17 cellular contexts compared by ENCODE assay signal in the genomic region with DNA sequence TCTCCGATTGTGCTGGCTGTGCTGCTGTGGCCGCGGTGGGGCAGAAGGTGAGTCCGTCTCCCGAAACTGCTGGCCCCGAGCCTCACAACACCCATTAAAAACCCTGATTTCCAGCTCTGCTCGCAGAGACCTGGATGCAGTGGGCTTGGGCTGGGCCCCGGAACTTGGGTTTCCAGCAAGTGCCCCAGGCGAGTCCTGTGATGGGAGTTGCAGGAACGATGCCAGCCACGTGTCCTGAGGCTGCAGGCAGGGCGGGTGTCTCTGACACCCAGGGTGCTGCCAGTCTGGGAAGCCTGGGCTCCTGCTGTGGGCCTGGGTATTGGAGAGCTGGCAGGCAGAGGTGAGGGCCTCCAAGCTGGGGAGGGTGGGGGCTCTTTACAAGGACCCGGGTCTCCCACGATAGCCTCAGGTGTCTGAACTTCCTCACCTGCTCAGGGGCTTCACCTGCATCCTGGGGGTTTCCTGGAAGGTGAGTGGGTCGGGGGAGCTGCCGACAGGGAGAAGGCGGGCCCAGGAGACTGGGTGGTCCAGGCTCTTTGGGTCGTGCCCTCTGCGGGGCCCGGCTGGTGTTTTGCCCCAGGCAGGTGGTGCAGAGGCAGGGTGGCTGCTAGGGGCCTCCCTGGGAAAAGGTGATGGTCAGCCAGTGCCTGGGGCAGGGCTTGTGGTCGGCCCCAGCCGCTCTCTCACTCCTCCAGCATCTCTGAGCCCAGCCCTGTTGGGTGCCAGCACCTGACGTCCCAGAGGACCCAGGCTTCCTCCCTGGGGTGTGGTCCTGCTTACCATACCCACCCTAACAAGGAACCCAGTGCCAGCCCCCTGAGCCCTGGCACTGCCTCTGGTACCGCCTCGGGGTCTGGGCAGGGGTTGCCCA.
A peak's percentile ranks its signal among the peaks of the same experiment; 100 is the strongest.
DNase-seq lines count a peak whose midpoint lies in the region; ATAC-seq and TF ChIP-seq lines count a peak whose summit lies in the region.
"Had no signal": no experiment of that assay in that cellular context is flagged by ENCODE, and none has a peak within 500 bp of the region (broad histone marks: within the 10 kb centered on the region; RNA-seq: fewer than 3 reads in every experiment).

No MANE protein-coding gene starts in this region.

- no peak overlapping the region for H2AFZ ChIP-seq in PC-3 (ENCODE audit: low read length)
- H2AFZ ChIP-seq in PC-9, result no peak overlapping the region

- ATAC-seq in PC-3 (peak; percentile 11; the same call in 1 of the 2 replicates), HG03378 (IDR thresholded peaks at IDR 0.05; ENCODE audit: unreplicated experiment) (no peak)
- ATAC-seq: activated CD4-positive, alpha-beta T cell treated with anti-CD3 and anti-CD28 coated beads for 36 hours; activated T-helper 17 cell treated with anti-CD3 and anti-CD28 coated beads, Interleukin-2, amount 50 U/mL, for 72 hours; SK-N-SH treated with all-trans-retinoic acid at 6 μM for 48 hours had no signal

- H3K4me2 ChIP-seq in BLaER1 treated with 17β-estradiol and CSF1 and Interleukin-3, amounts not matched to agents 10 nM and 100 nM, result peak overlapping the region in 7 of 11 experiments; percentile 24 to 52 (median 44); a peak in 15 of 22 replicates
- H3K4me2 ChIP-seq in PC-3 (ENCODE audit: low read length) (no peak overlapping the region), PC-9 (no peak overlapping the region)
- H3K4me2 ChIP-seq: KMS-11 had no signal

- H3K27me3 ChIP-seq in BLaER1 treated with 17β-estradiol and CSF1 and Interleukin-3, amounts not matched to agents 10 nM and 100 nM, result peaks cover 0 to 3% (median 0%) of the 10 kb centered on the region in 11 experiments; a peak in 1 of 22 replicates
- H3K27me3 ChIP-seq in PC-3 (ENCODE audit: low read length) (no peaks in the 10 kb centered on the region), PC-9 (ENCODE audit: insufficient read depth, low read depth) (peaks cover 100% of the 10 kb centered on the region)

- POLR2A ChIA-PET in PC-3 (lab: Charles Lee; ENCODE audit: unreplicated experiment) (no interaction called here), PC-9 (lab: Charles Lee; ENCODE audit: unreplicated experiment) (no interaction called here)

- intact Hi-C loops in PC-3 (cut with micrococcal nuclease) (no loop called here), posterior vena cava (cut with DNase I) (no loop called here), PC-9 (cut with micrococcal nuclease; ENCODE audit: unreplicated experiment) (no loop called here)

- no peaks in the 10 kb centered on the region for H3K9me3 ChIP-seq in BLaER1 treated with 17β-estradiol and CSF1 and Interleukin-3, amounts not matched to agents 10 nM and 100 nM (replicated peaks in 1 of 11)
- H3K9me3 ChIP-seq in PC-3 (ENCODE audit: low read length) (no peaks in the 10 kb centered on the region), PC-9 (ENCODE audit: insufficient read depth, low read depth) (no peaks in the 10 kb centered on the region)

- no peak overlapping the region for H3K4me3 ChIP-seq in BLaER1 treated with 17β-estradiol and CSF1 and Interleukin-3, amounts not matched to agents 10 nM and 100 nM
- H3K4me3 ChIP-seq in PC-3 (ENCODE audit: low read length) (no peak overlapping the region), coronary artery (no peak overlapping the region), PC-9 (no peak overlapping the region)

- H3K9me2 ChIP-seq in PC-3 (replicated peaks; ENCODE audit: low read length) (no peaks in the 10 kb centered on the region), PC-9 (ENCODE audit: insufficient read depth) (no peaks in the 10 kb centered on the region)

- H3K4me1 ChIP-seq in BLaER1 treated with 17β-estradiol and CSF1 and Interleukin-3, amounts not matched to agents 10 nM and 100 nM, result peaks cover 14 to 39% (median 32%) of the 10 kb centered on the region in 10 experiments
- no peaks in the 10 kb centered on the region for H3K4me1 ChIP-seq in PC-3 (ENCODE audit: insufficient read depth, low read length)
- no peaks in the 10 kb centered on the region for H3K4me1 ChIP-seq in PC-9 (replicated peaks; ENCODE audit: insufficient read depth)

- BruUV-seq in PC-3 (replicated peaks; lab: Mats Ljungman, UMichigan), result no TSS peak
- no TSS peak for BruUV-seq in PC-9 (replicated peaks; lab: Mats Ljungman, UMichigan)

- 0 out of 22 replicates have a peak overlapping the region, but pooled peaks of 1 of the 11 experiments have one; percentile 9 for H3K9ac ChIP-seq in BLaER1 treated with 17β-estradiol and CSF1 and Interleukin-3, amounts not matched to agents 10 nM and 100 nM
- H3K9ac ChIP-seq in PC-3 (ENCODE audit: low read length), result no peak overlapping the region
- H3K9ac ChIP-seq: KMS-11 had no signal

- no peaks in the 10 kb centered on the region for H3K36me3 ChIP-seq in BLaER1 treated with 17β-estradiol and CSF1 and Interleukin-3, amounts not matched to agents 10 nM and 100 nM
- H3K36me3 ChIP-seq in PC-3 (ENCODE audit: low read depth, low read length) (no peaks in the 10 kb centered on the region), PC-9 (ENCODE audit: low read depth) (no peaks in the 10 kb centered on the region)

- H3K79me2 ChIP-seq in PC-3 (ENCODE audit: low read length) (no peaks in the 10 kb centered on the region), PC-9 (ENCODE audit: low read depth) (no peaks in the 10 kb centered on the region)

- TF ChIP-seq CTCF in PC-3 (conservative IDR thresholded peaks at IDR 0.05; ENCODE audit: low read depth, low read length) (no peak), coronary artery (IDR thresholded peaks at IDR 0.05) (no peak), PC-9 (conservative IDR thresholded peaks at IDR 0.05) (no peak)

- no peaks in the 10 kb centered on the region for H3F3A ChIP-seq in PC-3 (ENCODE audit: low read length, unreplicated experiment)
- no peaks in the 10 kb centered on the region for H3F3A ChIP-seq in PC-9 (ENCODE audit: insufficient read depth, low read depth)

- 0 out of 22 replicates have a peak, but pooled peaks cover 0 to 8% (median 0%) of the 10 kb centered on the region in 11 experiments for H4K20me1 ChIP-seq in BLaER1 treated with 17β-estradiol and CSF1 and Interleukin-3, amounts not matched to agents 10 nM and 100 nM
- H4K20me1 ChIP-seq in PC-3 (ENCODE audit: low read length) (no peaks in the 10 kb centered on the region), PC-9 (ENCODE audit: insufficient read depth) (no peaks in the 10 kb centered on the region; the same call in 1 of the 2 replicates)

- H3K27ac ChIP-seq in BLaER1 treated with 17β-estradiol and CSF1 and Interleukin-3, amounts not matched to agents 10 nM and 100 nM, result no peak overlapping the region
- H3K27ac ChIP-seq in PC-3 (ENCODE audit: low read length) (no peak overlapping the region), coronary artery (no peak overlapping the region), PC-9 (no peak overlapping the region)
- H3K27ac ChIP-seq: HL-60, KMS-11 had no signal

- DNase-seq in PC-3, result no peak
- peak; percentile 69 for DNase-seq in coronary artery (ENCODE audit: low spot score)
- peak; percentile 68 for DNase-seq in posterior vena cava (ENCODE audit: low spot score)
- DNase-seq in T-helper 9 cell, result no peak
- no peak for DNase-seq in PC-9
- DNase-seq: activated CD4-positive, alpha-beta T cell treated with anti-CD3 and anti-CD28 coated beads for 36 hours; NCI-H1417 treated with DMSO at 0.1 percent for 48 hours; NCI-H345; occipital lobe; small intestine; T-helper 2 cell had no signal

- CTCF ChIA-PET in PC-3 (lab: Charles Lee), result no interaction called here
- CTCF ChIA-PET in PC-9 (lab: Charles Lee), result no interaction called here

Comparison
In these comparisons a context has a peak if more than half of its experiments do, and no peak if none do; other contexts are left out.
1. H3K4me2 ChIP-seq: peak in BLaER1 treated with 17β-estradiol and CSF1 and Interleukin-3, amounts not matched to agents 10 nM and 100 nM (7 of 11); none in PC-3 (single experiment) and PC-9 (single experiment).
2. DNase-seq: peak in coronary artery (single experiment) and posterior vena cava (single experiment); none in PC-3 (single experiment), T-helper 9 cell (single experiment) and PC-9 (0 of 2).